10 cellular contexts compared by ENCODE assay signal in genomic region chr15:89781891-89782618, GRCh38. TPM values are rescaled to one million over a fixed set of nuclear protein-coding genes. Genes with fewer than 3 reads are reported as not detected.
DNase-seq lines count a peak whose midpoint lies in the region; ATAC-seq, FAIRE-seq and TF ChIP-seq lines count a peak whose summit lies in the region.
"Had no signal": no experiment of that assay in that cellular context is flagged by ENCODE, and none has a peak within 500 bp of the region (broad histone marks: within the 10 kb centered on the region; RNA-seq: fewer than 3 reads in every experiment).

No MANE protein-coding gene starts in this region.

- no peak for TF ChIP-seq POLR2A in HepG2 (IDR thresholded peaks at IDR 0.05; ENCODE audit: insufficient read depth in 1 of 2, low read depth in 2 of 2, low read length in 2 of 2)

- peaks cover 0 to 2% (median 0%) of the 10 kb centered on the region in 8 donors for H3K9me3 Mint-ChIP-seq in CD4-positive, alpha-beta memory T cell

- no peak overlapping the region for H3K9ac ChIP-seq in HepG2 (ENCODE audit: insufficient read depth, low read depth, low read length)

- H3K4me1 Mint-ChIP-seq in CD4-positive, alpha-beta memory T cell = peaks cover 0 to 5% (median 0%) of the 10 kb centered on the region in 4 donors

- no peak overlapping the region for H2AFZ ChIP-seq in HepG2 (ENCODE audit: low read length)

- H3K79me2 ChIP-seq in HepG2 (ENCODE audit: insufficient read depth, low read length) = no peaks in the 10 kb centered on the region

- H3K36me3 Mint-ChIP-seq in CD4-positive, alpha-beta memory T cell = no peaks in the 10 kb centered on the region

- TF ChIP-seq RAD21 in HepG2 (CRISPR knock-in tag; IDR thresholded peaks at IDR 0.05) = no peak

- TF ChIP-seq CTCF in astrocyte of the spinal cord (IDR thresholded peaks at IDR 0.05; ENCODE audit: low read depth, low read length) = no peak
- TF ChIP-seq CTCF in HepG2 (CRISPR knock-in tag; IDR thresholded peaks at IDR 0.05) = no peak

- H3K4me3 ChIP-seq in astrocyte of the spinal cord (ENCODE audit: low read depth, low read length) (no peak overlapping the region), HepG2 (replicated peaks in 1 of 3; ENCODE audit: insufficient read depth in 1 of 3, low read depth in 2 of 3, low read length in 3 of 3) (no peak overlapping the region)
- H3K4me3 ChIP-seq in CD4-positive, alpha-beta memory T cell (ENCODE audit: low read length in 2 of 2) = no peak overlapping the region

- no peaks in the 10 kb centered on the region for H3K9me3 ChIP-seq in HepG2 (ENCODE audit: low read length)
- H3K9me3 ChIP-seq in CD4-positive, alpha-beta memory T cell (ENCODE audit: control insufficient read depth in 1 of 2, low read length in 2 of 2) = no peaks in the 10 kb centered on the region

- ATAC-seq in HepG2 (peak; percentile 82), HG02678 (IDR thresholded peaks at IDR 0.05; ENCODE audit: unreplicated experiment) (no peak), HG03039 (IDR thresholded peaks at IDR 0.05; ENCODE audit: unreplicated experiment) (no peak)

- H3K27me3 Mint-ChIP-seq in CD4-positive, alpha-beta memory T cell = peaks cover 13 to 20% of the 10 kb centered on the region in 2 donors

- peaks cover 73% of the 10 kb centered on the region for H3K4me1 ChIP-seq in HepG2 (ENCODE audit: insufficient read depth, low read length)
- peaks cover 2% of the 10 kb centered on the region for H3K4me1 ChIP-seq in CD4-positive, alpha-beta memory T cell (ENCODE audit: insufficient read depth, low read length)

- CTCF ChIA-PET in HepG2 (lab: Yijun Ruan, JAX; ENCODE audit: low intra/inter-chr PET ratio, low total read pairs) = no interaction called here
- CTCF ChIA-PET in CD4-positive, alpha-beta memory T cell (lab: Charles Lee; ENCODE audit: partially characterized antibody) = interaction anchor here (0.6 kb wide), 1 partner anchor 43 kb away, joined by 3 read pairs; no protein-coding TSS in a partner anchor

- no TSS peak for BruUV-seq in HepG2 (replicated peaks; lab: Mats Ljungman, UMichigan)

- H3K4me2 ChIP-seq in HepG2 (ENCODE audit: low read depth, low read length) = peak overlapping the region; percentile 42

- in situ Hi-C loops in astrocyte of the spinal cord (cut with HindIII; ENCODE audit: low sequenced_read_pairs) (no loop called here), HepG2 (cut with HindIII; ENCODE audit: extremely low pct_ligation_motif_present, low pct_unique_long_range_greater_than_20kb) (no loop called here)

- H3K27ac Mint-ChIP-seq in CD4-positive, alpha-beta memory T cell = no peak overlapping the region

- H3K36me3 ChIP-seq in HepG2 (replicated peaks in 1 of 2; ENCODE audit: control insufficient read depth in 1 of 2, insufficient read depth in 2 of 2, low read length in 2 of 2) = peaks cover 2 to 16% of the 10 kb centered on the region in 2 experiments; a peak in 3 of 5 replicates
- no peaks in the 10 kb centered on the region for H3K36me3 ChIP-seq in CD4-positive, alpha-beta memory T cell (ENCODE audit: insufficient read depth, low read length)

- DNase-seq in CD1c-positive myeloid dendritic cell (ENCODE audit: extremely low spot score) (peak; percentile 83), HuH-7.5 (ENCODE audit: low spot score) (peak; percentile 54), astrocyte of the spinal cord (ENCODE audit: low read depth, low spot score) (peak; percentile 55), HepG2 (ENCODE audit: low spot score) (peak; percentile 84), NCI-H82 treated with DMSO at 0.1 percent for 48 hours (lab: John Stamatoyannopoulos, UW; ENCODE audit: unreplicated experiment) (no peak)
- no peak for DNase-seq in CD4-positive, alpha-beta memory T cell
- DNase-seq: NCI-H146 had no signal

- WGBS in HepG2 (ENCODE audit: low lambda C conversion rate) = 55% methylated on average over 8 of the region's 15 CpGs

- TF ChIP-seq EP300 in HepG2 (IDR thresholded peaks at IDR 0.05; ENCODE audit: low read depth in 2 of 2, low read length in 2 of 2) (no peak), HepG2 (CRISPR knock-in tag; IDR thresholded peaks at IDR 0.05; ENCODE audit: borderline replicate concordance) (no peak)

- no peak overlapping the region for H3K27ac ChIP-seq in HepG2 (ENCODE audit: extremely low read length, insufficient read depth, low read length)
- H3K27ac ChIP-seq in CD4-positive, alpha-beta memory T cell (ENCODE audit: low read depth, low read length) = no peak overlapping the region

- no peak overlapping the region for H3K4me3 Mint-ChIP-seq in CD4-positive, alpha-beta memory T cell

- POLR2A ChIA-PET in HepG2 (lab: Yijun Ruan, JAX) = no interaction called here
- POLR2A ChIA-PET in CD4-positive, alpha-beta memory T cell (lab: Charles Lee; ENCODE audit: partially characterized antibody) = no interaction called here

- H3K27me3 ChIP-seq in HepG2 (ENCODE audit: control insufficient read depth in 1 of 2, insufficient read depth in 2 of 2, low read length in 2 of 2) = peaks cover 2 to 7% of the 10 kb centered on the region in 2 experiments; a peak in 3 of 5 replicates
- H3K27me3 ChIP-seq in CD4-positive, alpha-beta memory T cell (ENCODE audit: insufficient read depth, low read length) = peaks cover 4% of the 10 kb centered on the region

- intact Hi-C loops in HepG2 (cut with micrococcal nuclease; ENCODE audit: unreplicated experiment) = no loop called here
- intact Hi-C loops in CD4-positive, alpha-beta memory T cell (cut with micrococcal nuclease) = no loop called here

- peak; percentile 85 for FAIRE-seq in HepG2 (lab: Jason Lieb, UNC)

- no peaks in the 10 kb centered on the region; the same call in 1 of the 2 replicates for H4K20me1 ChIP-seq in HepG2 (ENCODE audit: insufficient read depth, low read length)

RNA-seq across cellular contexts. Expression of gene MESP2, which starts 5.9 kb away (rescaled TPM):
- not detected in 2 replicates for total RNA-seq in HepG2 (2016; rRNA removed; fragmentation: Illumina TruSeq; extraction: Trizol)
- total RNA-seq in HepG2 (2016; cell fraction: cytosol; rRNA removed; fragmentation: Illumina TruSeq; extraction: Trizol; ENCODE audit: low read depth) = not detected in 2 replicates
- 0.13 TPM in 1 of 2 replicates, not detected in the other for total RNA-seq in HepG2 (2016; cell fraction: insoluble cytoplasmic fraction; rRNA removed; fragmentation: Illumina TruSeq; extraction: Trizol)
- total RNA-seq in HepG2 (2016; cell fraction: membrane; rRNA removed; fragmentation: Illumina TruSeq; extraction: Trizol) = not detected in 2 replicates
- not detected in 2 replicates for total RNA-seq in HepG2 (2016; cell fraction: nucleus; rRNA removed; fragmentation: Illumina TruSeq; extraction: Trizol)
- polyA plus RNA-seq in HepG2 (2011; rRNA removed) = not detected in 2 replicates
- not detected in 2 replicates for polyA plus RNA-seq in HepG2 (2011; cell fraction: cytosol; rRNA removed)
- polyA plus RNA-seq in HepG2 (2011; cell fraction: nucleus; rRNA removed) = not detected in 2 replicates
- polyA plus RNA-seq in HepG2 (2012) = not detected in 2 replicates
- polyA plus RNA-seq in HepG2 (2016; cell fraction: cytosol; fragmentation: Illumina TruSeq; extraction: Trizol; ENCODE audit: low read depth) = not detected in 2 replicates
- not detected in 2 replicates for polyA plus RNA-seq in HepG2 (2016; cell fraction: insoluble cytoplasmic fraction; fragmentation: Illumina TruSeq; extraction: Trizol; ENCODE audit: low read depth)
- polyA plus RNA-seq in HepG2 (2016; cell fraction: membrane; fragmentation: Illumina TruSeq; extraction: Trizol; ENCODE audit: low read depth) = not detected in 2 replicates
- not detected in 2 replicates for polyA plus RNA-seq in HepG2 (2016; cell fraction: nucleus; fragmentation: Illumina TruSeq; extraction: Trizol; ENCODE audit: insufficient read depth, low read depth)
- not detected in 2 replicates for polyA minus RNA-seq in HepG2 (2011; rRNA and poly(A)+ RNA removed; ENCODE audit: low replicate concordance)
- polyA minus RNA-seq in HepG2 (2011; cell fraction: cytosol; rRNA and poly(A)+ RNA removed) = not detected in 2 replicates
- polyA minus RNA-seq in HepG2 (2011; cell fraction: nucleus; rRNA and poly(A)+ RNA removed) = not detected in 2 replicates
- total RNA-seq in CD4-positive, alpha-beta memory T cell = not detected
- polyA plus RNA-seq in CD4-positive, alpha-beta memory T cell = not detected
- total RNA-seq: dermis microvascular lymphatic vessel endothelial cell had no signal

RNA-seq across cellular contexts. Expression of gene MESP1, which starts 31.0 kb away (rescaled TPM):
- not detected in 2 replicates for total RNA-seq in HepG2 (2016; rRNA removed; fragmentation: Illumina TruSeq; extraction: Trizol)
- total RNA-seq in HepG2 (2016; cell fraction: cytosol; rRNA removed; fragmentation: Illumina TruSeq; extraction: Trizol; ENCODE audit: low read depth) = 0.09 TPM in 1 of 2 replicates, not detected in the other
- not detected in 2 replicates for total RNA-seq in HepG2 (2016; cell fraction: insoluble cytoplasmic fraction; rRNA removed; fragmentation: Illumina TruSeq; extraction: Trizol)
- total RNA-seq in HepG2 (2016; cell fraction: membrane; rRNA removed; fragmentation: Illumina TruSeq; extraction: Trizol) = not detected in 2 replicates
- total RNA-seq in HepG2 (2016; cell fraction: nucleus; rRNA removed; fragmentation: Illumina TruSeq; extraction: Trizol) = not detected in 2 replicates
- polyA plus RNA-seq in HepG2 (2011; rRNA removed) = not detected in 2 replicates
- not detected in 2 replicates for polyA plus RNA-seq in HepG2 (2011; cell fraction: cytosol; rRNA removed)
- not detected in 2 replicates for polyA plus RNA-seq in HepG2 (2011; cell fraction: nucleus; rRNA removed)
- polyA plus RNA-seq in HepG2 (2012) = not detected in 2 replicates
- polyA plus RNA-seq in HepG2 (2016; cell fraction: cytosol; fragmentation: Illumina TruSeq; extraction: Trizol; ENCODE audit: low read depth) = 0.09 TPM in 1 of 2 replicates, not detected in the other
- not detected in 2 replicates for polyA plus RNA-seq in HepG2 (2016; cell fraction: insoluble cytoplasmic fraction; fragmentation: Illumina TruSeq; extraction: Trizol; ENCODE audit: low read depth)
- polyA plus RNA-seq in HepG2 (2016; cell fraction: membrane; fragmentation: Illumina TruSeq; extraction: Trizol; ENCODE audit: low read depth) = not detected in 2 replicates
- not detected in 2 replicates for polyA plus RNA-seq in HepG2 (2016; cell fraction: nucleus; fragmentation: Illumina TruSeq; extraction: Trizol; ENCODE audit: insufficient read depth, low read depth)
- polyA minus RNA-seq in HepG2 (2011; rRNA and poly(A)+ RNA removed; ENCODE audit: low replicate concordance) = 1.7 TPM in 1 of 2 replicates, not detected in the other
- polyA minus RNA-seq in HepG2 (2011; cell fraction: cytosol; rRNA and poly(A)+ RNA removed) = 1.3 TPM in 1 of 2 replicates, not detected in the other
- 0.26 TPM in 1 of 2 replicates, not detected in the other for polyA minus RNA-seq in HepG2 (2011; cell fraction: nucleus; rRNA and poly(A)+ RNA removed)
- under 1 TPM; 0.53 to 0.79 TPM for total RNA-seq in CD4-positive, alpha-beta memory T cell
- 1 to 10 TPM in 1 of 2 donors, under 1 TPM in 1; 0.69 to 1.2 TPM for polyA plus RNA-seq in CD4-positive, alpha-beta memory T cell

RNA-seq across cellular contexts. Expression of gene ANPEP, which starts 32.6 kb away (rescaled TPM):
- total RNA-seq in HepG2 (2016; rRNA removed; fragmentation: Illumina TruSeq; extraction: Trizol) = 34.6 and 60.4 TPM in 2 replicates
- total RNA-seq in HepG2 (2016; cell fraction: cytosol; rRNA removed; fragmentation: Illumina TruSeq; extraction: Trizol; ENCODE audit: low read depth) = 15.6 and 16.8 TPM in 2 replicates
- 26.1 and 65.2 TPM in 2 replicates for total RNA-seq in HepG2 (2016; cell fraction: insoluble cytoplasmic fraction; rRNA removed; fragmentation: Illumina TruSeq; extraction: Trizol)
- 26.0 and 27.7 TPM in 2 replicates for total RNA-seq in HepG2 (2016; cell fraction: membrane; rRNA removed; fragmentation: Illumina TruSeq; extraction: Trizol)
- 86.6 and 113 TPM in 2 replicates for total RNA-seq in HepG2 (2016; cell fraction: nucleus; rRNA removed; fragmentation: Illumina TruSeq; extraction: Trizol)
- polyA plus RNA-seq in HepG2 (2011; rRNA removed) = 91.6 and 133 TPM in 2 replicates
- 71.6 and 76.1 TPM in 2 replicates for polyA plus RNA-seq in HepG2 (2011; cell fraction: cytosol; rRNA removed)
- polyA plus RNA-seq in HepG2 (2011; cell fraction: nucleus; rRNA removed) = 264 and 286 TPM in 2 replicates
- 157 and 182 TPM in 2 replicates for polyA plus RNA-seq in HepG2 (2012)
- 14.0 and 14.9 TPM in 2 replicates for polyA plus RNA-seq in HepG2 (2016; cell fraction: cytosol; fragmentation: Illumina TruSeq; extraction: Trizol; ENCODE audit: low read depth)
- 44.3 and 62.9 TPM in 2 replicates for polyA plus RNA-seq in HepG2 (2016; cell fraction: insoluble cytoplasmic fraction; fragmentation: Illumina TruSeq; extraction: Trizol; ENCODE audit: low read depth)
- 31.7 and 35.7 TPM in 2 replicates for polyA plus RNA-seq in HepG2 (2016; cell fraction: membrane; fragmentation: Illumina TruSeq; extraction: Trizol; ENCODE audit: low read depth)
- polyA plus RNA-seq in HepG2 (2016; cell fraction: nucleus; fragmentation: Illumina TruSeq; extraction: Trizol; ENCODE audit: insufficient read depth, low read depth) = 327 and 338 TPM in 2 replicates
- 0.07 and 103 TPM in 2 replicates for polyA minus RNA-seq in HepG2 (2011; rRNA and poly(A)+ RNA removed; ENCODE audit: low replicate concordance)
- 60.8 and 79.8 TPM in 2 replicates for polyA minus RNA-seq in HepG2 (2011; cell fraction: cytosol; rRNA and poly(A)+ RNA removed)
- polyA minus RNA-seq in HepG2 (2011; cell fraction: nucleus; rRNA and poly(A)+ RNA removed) = 44.8 and 60.0 TPM in 2 replicates
- total RNA-seq in CD4-positive, alpha-beta memory T cell = 1 to 10 TPM; 1.9 to 2.2 TPM
- polyA plus RNA-seq in CD4-positive, alpha-beta memory T cell = not detected

Comparison
In these comparisons a context has a peak if more than half of its experiments do, and no peak if none do; other contexts are left out.
1. DNase-seq: peak in CD1c-positive myeloid dendritic cell (single experiment), HuH-7.5 (single experiment), astrocyte of the spinal cord (single experiment) and HepG2 (single experiment); none in NCI-H82 treated with DMSO at 0.1 percent for 48 hours (single experiment) and CD4-positive, alpha-beta memory T cell (0 of 5).
2. RNA of gene ANPEP, which starts 32.6 kb away (total RNA-seq): 15.6 to 113 TPM in HepG2; 1.9 to 2.2 TPM in CD4-positive, alpha-beta memory T cell; every median in the first group is over 4 times any median in the second.